Comparison of ENCODE assay signal across 8 cellular contexts in genomic region chr1:117754061-117754969, GRCh38.
DNase-seq lines count a peak whose midpoint lies in the region; ATAC-seq, FAIRE-seq and TF ChIP-seq lines count a peak whose summit lies in the region.

No MANE protein-coding gene starts in this region.

- ATAC-seq in stimulated activated naive CD8-positive, alpha-beta T cell treated with anti-CD3 and anti-CD28 coated beads, Interleukin-15, amount 100 ng/mL, for 72 hours, result no peak

- DNase-seq in AG08395 (ENCODE audit: low spot score) (peak; percentile 60), GM18507 (ENCODE audit: extremely low spot score, insufficient read length, low read depth) (peak; percentile 18), NCI-H345 (lab: John Stamatoyannopoulos, UW) (peak; percentile 67), endothelial cell (ENCODE audit: low spot score) (peak; percentile 55), midbrain (lab: John Stamatoyannopoulos, UW) (peak; percentile 70), posterior vena cava (ENCODE audit: low spot score) (no peak)
- peak; percentile 49 to 50 for DNase-seq in activated CD4-positive, alpha-beta T cell treated with anti-CD3 and anti-CD28 coated beads for 4 hours
- peak; percentile 20 to 36 for DNase-seq in stimulated activated naive CD8-positive, alpha-beta T cell treated with anti-CD3 and anti-CD28 coated beads, Interleukin-15, amount 100 ng/mL, for 72 hours

- peak; percentile 60 for FAIRE-seq in GM18507 (lab: Jason Lieb, UNC)

- intact Hi-C loops in posterior vena cava (cut with DNase I), result loop anchor here (5.0 to 10.0 kb wide), 2 partner anchors 147 to 210 kb away; partner anchors contain the start of gene TENT5C (in 1 of the 2)

- H3K27me3 Mint-ChIP-seq in endothelial cell (ENCODE audit: unreplicated experiment), result no peaks in the 10 kb centered on the region
- peaks cover 59% of the 10 kb centered on the region for H3K27me3 Mint-ChIP-seq in stimulated activated naive CD8-positive, alpha-beta T cell treated with anti-CD3 and anti-CD28 coated beads, Interleukin-15, amount 100 ng/mL, for 72 hours

- no peaks in the 10 kb centered on the region for H3K36me3 Mint-ChIP-seq in endothelial cell (ENCODE audit: low read depth, unreplicated experiment)

- no peak overlapping the region for H3K4me3 Mint-ChIP-seq in endothelial cell (ENCODE audit: unreplicated experiment)
- H3K4me3 Mint-ChIP-seq in stimulated activated naive CD8-positive, alpha-beta T cell treated with anti-CD3 and anti-CD28 coated beads, Interleukin-15, amount 100 ng/mL, for 72 hours, result no peak overlapping the region

- no peaks in the 10 kb centered on the region for H3K9me3 Mint-ChIP-seq in endothelial cell (ENCODE audit: unreplicated experiment)
- no peaks in the 10 kb centered on the region for H3K9me3 Mint-ChIP-seq in stimulated activated naive CD8-positive, alpha-beta T cell treated with anti-CD3 and anti-CD28 coated beads, Interleukin-15, amount 100 ng/mL, for 72 hours

- TF ChIP-seq CTCF in endothelial cell (IDR thresholded peaks at IDR 0.05; ENCODE audit: unreplicated experiment), result peak; percentile 51

- no peak overlapping the region for H3K27ac Mint-ChIP-seq in endothelial cell (ENCODE audit: unreplicated experiment)
- H3K27ac Mint-ChIP-seq in stimulated activated naive CD8-positive, alpha-beta T cell treated with anti-CD3 and anti-CD28 coated beads, Interleukin-15, amount 100 ng/mL, for 72 hours, result no peak overlapping the region

- H3K4me1 Mint-ChIP-seq in endothelial cell (ENCODE audit: unreplicated experiment), result no peaks in the 10 kb centered on the region
- peaks cover 9% of the 10 kb centered on the region for H3K4me1 Mint-ChIP-seq in stimulated activated naive CD8-positive, alpha-beta T cell treated with anti-CD3 and anti-CD28 coated beads, Interleukin-15, amount 100 ng/mL, for 72 hours
